Comparison of ENCODE assay signal across 25 cellular contexts in the genomic region with DNA sequence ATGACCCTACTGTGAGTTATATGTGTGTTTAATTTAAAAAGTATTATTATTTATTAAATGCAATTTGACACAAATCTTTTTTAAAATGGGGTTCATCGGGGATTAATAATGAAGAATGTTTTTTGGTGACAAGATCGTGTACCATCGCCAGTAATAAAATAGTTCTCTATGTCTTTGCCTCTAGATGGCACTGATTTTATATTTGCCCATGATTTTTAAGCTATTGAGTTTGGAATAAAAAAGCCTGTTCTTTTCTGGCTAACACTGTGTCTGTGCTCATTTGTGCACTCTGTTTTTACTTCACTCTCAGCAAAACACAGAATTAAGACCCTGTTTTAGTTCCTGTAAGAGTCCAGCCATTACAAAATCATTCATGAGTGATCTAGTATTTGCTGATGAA.
"Had no signal": no experiment of that assay in that cellular context is flagged by ENCODE, and none has a peak within 500 bp of the region (broad histone marks: within the 10 kb centered on the region; RNA-seq: fewer than 3 reads in every experiment).

No MANE protein-coding gene starts in this region.

- H3K9me3 ChIP-seq: colonic mucosa, esophagus muscularis mucosa, gastroesophageal sphincter, heart left ventricle, psoas muscle, sigmoid colon, spleen, thoracic aorta, tibial nerve, upper lobe of left lung had no signal

- ATAC-seq: foreskin keratinocyte; gastroesophageal sphincter; heart left ventricle; left lobe of liver; naive thymus-derived CD4-positive, alpha-beta T cell; right cardiac atrium; stimulated activated memory B cell treated with anti-CD40 and anti-IgM and Interleukin-4, amounts not matched to agents 10 μg/mL and 1 μg/mL and 100 μg/mL, for 72 hours; stimulated activated naive CD8-positive, alpha-beta T cell treated with anti-CD3 and anti-CD28 coated beads, Interleukin-15, Interleukin-2, amounts not matched to agents 100 U/mL and 50 U/mL, for 24 hours had no signal

- H3K4me1 ChIP-seq: colonic mucosa, esophagus muscularis mucosa, sigmoid colon, spleen, upper lobe of left lung had no signal

- H3K9ac ChIP-seq: neural progenitor cell had no signal

- H3K4me3 ChIP-seq: colonic mucosa, esophagus muscularis mucosa, gastroesophageal sphincter, heart left ventricle, hepatocyte, neural progenitor cell, psoas muscle, sigmoid colon, skin epidermis, spleen, thoracic aorta, tibial nerve, upper lobe of left lung had no signal

- H3K4me2 ChIP-seq: hepatocyte, neural progenitor cell had no signal

- H2AFZ ChIP-seq: hepatocyte, neural progenitor cell had no signal

- H3K36me3 ChIP-seq: colonic mucosa, esophagus muscularis mucosa, gastroesophageal sphincter, heart left ventricle, neural progenitor cell, sigmoid colon, spleen, thoracic aorta, tibial nerve, upper lobe of left lung had no signal

- H3K79me2 ChIP-seq: hepatocyte had no signal

- H3K27me3 ChIP-seq: colonic mucosa, esophagus muscularis mucosa, foreskin keratinocyte, gastroesophageal sphincter, heart left ventricle, hepatocyte, neural progenitor cell, sigmoid colon, spleen, tibial nerve, upper lobe of left lung had no signal

- H3K27ac ChIP-seq: colonic mucosa, esophagus muscularis mucosa, foreskin keratinocyte, gastroesophageal sphincter, heart left ventricle, hepatocyte, neural progenitor cell, psoas muscle, sigmoid colon, skin epidermis, spleen, thoracic aorta, tibial nerve, upper lobe of left lung had no signal

- DNase-seq: colonic mucosa; effector memory CD4-positive, alpha-beta T cell; foreskin keratinocyte; heart left ventricle; kidney; mesenchymal stem cell; naive thymus-derived CD4-positive, alpha-beta T cell; posterior cingulate gyrus; psoas muscle; right cardiac atrium; sigmoid colon; spleen; stimulated activated CD4-positive, alpha-beta T cell treated with anti-CD3 and anti-CD28 coated beads, Interleukin-4, amount 100 ng/mL, for 4 hours; stimulated activated naive CD8-positive, alpha-beta T cell treated with anti-CD3 and anti-CD28 coated beads, Interleukin-15, Interleukin-2, amounts not matched to agents 100 U/mL and 50 U/mL, for 24 hours; substantia nigra; upper lobe of left lung had no signal
